Comparison of ENCODE assay signal across 1 cellular context in genomic region chr2:46207591-46207990, GRCh38.
TF ChIP-seq lines count a peak whose summit lies in the region.

No MANE protein-coding gene starts in this region.

TF ChIP-seq in K562, 482 proteins besides CTCF, POLR2A, EP300 and RAD21 (continued from another document):
- TF ChIP-seq, protein P1, sequence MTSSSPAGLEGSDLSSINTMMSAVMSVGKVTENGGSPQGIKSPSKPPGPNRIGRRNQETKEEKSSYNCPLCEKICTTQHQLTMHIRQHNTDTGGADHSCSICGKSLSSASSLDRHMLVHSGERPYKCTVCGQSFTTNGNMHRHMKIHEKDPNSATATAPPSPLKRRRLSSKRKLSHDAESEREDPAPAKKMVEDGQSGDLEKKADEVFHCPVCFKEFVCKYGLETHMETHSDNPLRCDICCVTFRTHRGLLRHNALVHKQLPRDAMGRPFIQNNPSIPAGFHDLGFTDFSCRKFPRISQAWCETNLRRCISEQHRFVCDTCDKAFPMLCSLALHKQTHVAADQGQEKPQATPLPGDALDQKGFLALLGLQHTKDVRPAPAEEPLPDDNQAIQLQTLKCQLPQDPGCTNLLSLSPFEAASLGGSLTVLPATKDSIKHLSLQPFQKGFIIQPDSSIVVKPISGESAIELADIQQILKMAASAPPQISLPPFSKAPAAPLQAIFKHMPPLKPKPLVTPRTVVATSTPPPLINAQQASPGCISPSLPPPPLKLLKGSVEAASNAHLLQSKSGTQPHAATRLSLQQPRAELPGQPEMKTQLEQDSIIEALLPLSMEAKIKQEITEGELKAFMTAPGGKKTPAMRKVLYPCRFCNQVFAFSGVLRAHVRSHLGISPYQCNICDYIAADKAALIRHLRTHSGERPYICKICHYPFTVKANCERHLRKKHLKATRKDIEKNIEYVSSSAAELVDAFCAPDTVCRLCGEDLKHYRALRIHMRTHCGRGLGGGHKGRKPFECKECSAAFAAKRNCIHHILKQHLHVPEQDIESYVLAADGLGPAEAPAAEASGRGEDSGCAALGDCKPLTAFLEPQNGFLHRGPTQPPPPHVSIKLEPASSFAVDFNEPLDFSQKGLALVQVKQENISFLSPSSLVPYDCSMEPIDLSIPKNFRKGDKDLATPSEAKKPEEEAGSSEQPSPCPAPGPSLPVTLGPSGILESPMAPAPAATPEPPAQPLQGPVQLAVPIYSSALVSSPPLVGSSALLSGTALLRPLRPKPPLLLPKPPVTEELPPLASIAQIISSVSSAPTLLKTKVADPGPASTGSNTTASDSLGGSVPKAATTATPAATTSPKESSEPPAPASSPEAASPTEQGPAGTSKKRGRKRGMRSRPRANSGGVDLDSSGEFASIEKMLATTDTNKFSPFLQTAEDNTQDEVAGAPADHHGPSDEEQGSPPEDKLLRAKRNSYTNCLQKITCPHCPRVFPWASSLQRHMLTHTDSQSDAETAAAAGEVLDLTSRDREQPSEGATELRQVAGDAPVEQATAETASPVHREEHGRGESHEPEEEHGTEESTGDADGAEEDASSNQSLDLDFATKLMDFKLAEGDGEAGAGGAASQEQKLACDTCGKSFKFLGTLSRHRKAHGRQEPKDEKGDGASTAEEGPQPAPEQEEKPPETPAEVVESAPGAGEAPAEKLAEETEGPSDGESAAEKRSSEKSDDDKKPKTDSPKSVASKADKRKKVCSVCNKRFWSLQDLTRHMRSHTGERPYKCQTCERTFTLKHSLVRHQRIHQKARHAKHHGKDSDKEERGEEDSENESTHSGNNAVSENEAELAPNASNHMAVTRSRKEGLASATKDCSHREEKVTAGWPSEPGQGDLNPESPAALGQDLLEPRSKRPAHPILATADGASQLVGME (CRISPR knock-in tag; IDR thresholded peaks at IDR 0.05) = no peak
